ENCODE assay signal across 11 cellular contexts in genomic region chr22:44648821-44649566, GRCh38. TPM values are rescaled to one million over a fixed set of nuclear protein-coding genes. Genes with fewer than 3 reads are reported as not detected.
DNase-seq lines count a peak whose midpoint lies in the region; ATAC-seq, FAIRE-seq and TF ChIP-seq lines count a peak whose summit lies in the region.
"Had no signal": no experiment of that assay in that cellular context is flagged by ENCODE, and none has a peak within 500 bp of the region (broad histone marks: within the 10 kb centered on the region; RNA-seq: fewer than 3 reads in every experiment).

No MANE protein-coding gene starts in this region.

- H3K9me3 ChIP-seq in gastrocnemius medialis, result no peaks in the 10 kb centered on the region

- no peak for TF ChIP-seq POLR2A in gastrocnemius medialis (IDR thresholded peaks at IDR 0.05)

- H3K36me3 Mint-ChIP-seq in WTC11, result no peaks in the 10 kb centered on the region
- H3K36me3 Mint-ChIP-seq: activated CD4-positive, alpha-beta memory T cell treated with anti-CD3 and anti-CD28 coated beads for 36 hours had no signal

- in situ Hi-C loops in gastrocnemius medialis (cut with MboI; ENCODE audit: low sequenced_read_pairs in 4 of 4), result loop anchor here in 3 of 4 donors (25.0 kb wide), 2 partner anchors 662 to 1262 kb away; no protein-coding TSS in a partner anchor

- H3K4me1 ChIP-seq in gastrocnemius medialis, result peaks cover 0 to 15% of the 10 kb centered on the region in 2 donors
- H3K4me1 ChIP-seq: HAP-1 had no signal

- ATAC-seq in gastrocnemius medialis, result peak; percentile 55 to 82
- no peak for ATAC-seq in WTC11
- ATAC-seq in GM18867 (IDR thresholded peaks at IDR 0.05; ENCODE audit: unreplicated experiment), result no peak
- ATAC-seq in GM18858 (IDR thresholded peaks at IDR 0.05; ENCODE audit: unreplicated experiment), result no peak
- ATAC-seq in HG02623 (IDR thresholded peaks at IDR 0.05; ENCODE audit: unreplicated experiment), result no peak

- H3K4me1 Mint-ChIP-seq in WTC11, result no peaks in the 10 kb centered on the region

- H3K4me3 Mint-ChIP-seq in WTC11, result no peak overlapping the region
- H3K4me3 Mint-ChIP-seq: activated CD4-positive, alpha-beta memory T cell treated with anti-CD3 and anti-CD28 coated beads for 36 hours had no signal

- FAIRE-seq in bronchial epithelial cell (lab: Jason Lieb, UNC), result no peak

- peak overlapping the region in 1 of 4 donors; percentile 70 for H3K27ac ChIP-seq in gastrocnemius medialis
- H3K27ac ChIP-seq: SK-N-MC had no signal

- no peaks in the 10 kb centered on the region for H3K9me3 Mint-ChIP-seq in WTC11
- H3K9me3 Mint-ChIP-seq: activated CD4-positive, alpha-beta memory T cell treated with anti-CD3 and anti-CD28 coated beads for 36 hours had no signal

- no peak overlapping the region for H3K27ac Mint-ChIP-seq in WTC11
- H3K27ac Mint-ChIP-seq: activated CD4-positive, alpha-beta memory T cell treated with anti-CD3 and anti-CD28 coated beads for 36 hours had no signal

- H3K4me3 ChIP-seq in bronchial epithelial cell (ENCODE audit: low read depth, low read length), result no peak overlapping the region
- no peak overlapping the region for H3K4me3 ChIP-seq in gastrocnemius medialis
- H3K4me3 ChIP-seq: HAP-1, SK-N-MC had no signal

- peak; percentile 98 for DNase-seq in GM04503 (ENCODE audit: low read depth)
- DNase-seq in bronchial epithelial cell (ENCODE audit: low read depth), result peak; percentile 79
- peak; percentile 82 for DNase-seq in hepatic stellate cell (ENCODE audit: low spot score)
- peak in 1 of 2 donors; percentile 44 for DNase-seq in gastrocnemius medialis
- DNase-seq in WTC11 (ENCODE audit: low spot score), result no peak
- DNase-seq: activated CD4-positive, alpha-beta memory T cell treated with anti-CD3 and anti-CD28 coated beads for 36 hours had no signal

- POLR2A ChIA-PET in WTC11 (lab: Charles Lee), result no interaction called here

- no peaks in the 10 kb centered on the region; the same call in 1 of the 2 replicates for H3K27me3 Mint-ChIP-seq in WTC11 (ENCODE audit: low read depth)

- no peak for TF ChIP-seq CTCF in bronchial epithelial cell (IDR thresholded peaks at IDR 0.05; ENCODE audit: insufficient read depth, low read length, severe bottlenecking)
- TF ChIP-seq CTCF in gastrocnemius medialis (IDR thresholded peaks at IDR 0.05 in 4 of 5, conservative IDR thresholded peaks at IDR 0.05 in 1 of 5), result no peak
- no peak for TF ChIP-seq CTCF in WTC11 (IDR thresholded peaks at IDR 0.05)

- CTCF ChIA-PET in WTC11 (lab: Charles Lee), result no interaction called here

- intact Hi-C loops in gastrocnemius medialis (cut with DNase I; ENCODE audit: low total_unique reads), result no loop called here

- H3K27me3 ChIP-seq in bronchial epithelial cell (ENCODE audit: control insufficient read depth, insufficient read depth, low read length) (peaks cover 4% of the 10 kb centered on the region), gastrocnemius medialis (no peaks in the 10 kb centered on the region)

- no peaks in the 10 kb centered on the region for H3K36me3 ChIP-seq in bronchial epithelial cell (ENCODE audit: control insufficient read depth, insufficient read depth, low read length)
- H3K36me3 ChIP-seq in gastrocnemius medialis, result no peaks in the 10 kb centered on the region
- H3K36me3 ChIP-seq: HAP-1 had no signal

TF ChIP-seq in WTC11, 78 proteins besides CTCF, POLR2A, EP300 and RAD21 (continues in another document):
- TF ChIP-seq ZNF138 (CRISPR knock-in tag; conservative IDR thresholded peaks at IDR 0.05), result no peak
- TF ChIP-seq RELA (CRISPR knock-in tag; IDR thresholded peaks at IDR 0.05; ENCODE audit: borderline replicate concordance), result no peak
- no peak for TF ChIP-seq ZNF121 (CRISPR knock-in tag; IDR thresholded peaks at IDR 0.05)
- TF ChIP-seq STAT6 (CRISPR knock-in tag; conservative IDR thresholded peaks at IDR 0.05; ENCODE audit: low read depth), result no peak
- TF ChIP-seq JUN (CRISPR knock-in tag; IDR thresholded peaks at IDR 0.05), result no peak
- TF ChIP-seq IRF1 (CRISPR knock-in tag; IDR thresholded peaks at IDR 0.05), result no peak
- no peak for TF ChIP-seq GABPB1 (CRISPR knock-in tag; IDR thresholded peaks at IDR 0.05)
- TF ChIP-seq NR2C2 (CRISPR knock-in tag; IDR thresholded peaks at IDR 0.05), result no peak
- no peak for TF ChIP-seq CBFB (CRISPR knock-in tag; IDR thresholded peaks at IDR 0.05; ENCODE audit: low read depth)
- TF ChIP-seq SOX15 (CRISPR knock-in tag; IDR thresholded peaks at IDR 0.05), result no peak
- no peak for TF ChIP-seq RORB (CRISPR knock-in tag; IDR thresholded peaks at IDR 0.05)
- no peak for TF ChIP-seq E2F4 (CRISPR knock-in tag; IDR thresholded peaks at IDR 0.05; ENCODE audit: borderline replicate concordance, low read depth)
- no peak for TF ChIP-seq PREB (CRISPR knock-in tag; IDR thresholded peaks at IDR 0.05; ENCODE audit: borderline replicate concordance)
- no peak for TF ChIP-seq ATF3 (CRISPR knock-in tag; conservative IDR thresholded peaks at IDR 0.05)
- no peak for TF ChIP-seq CDX4 (CRISPR knock-in tag; IDR thresholded peaks at IDR 0.05; ENCODE audit: borderline replicate concordance)
- TF ChIP-seq ETV6 (CRISPR knock-in tag; IDR thresholded peaks at IDR 0.05), result no peak

RNA-seq across cellular contexts. Expression of gene PRR5, which starts 53.0 kb away (rescaled TPM):
- total RNA-seq in bronchial epithelial cell, result 6.3 and 14.0 TPM in 2 replicates
- total RNA-seq in gastrocnemius medialis, result 10 to 100 TPM in 1 of 4 donors, 1 to 10 TPM in 2, under 1 TPM in 1; 0.34 to 15.2 (median 1.3) TPM
- total RNA-seq in WTC11 (2021), result 12.3 to 15.6 TPM (median 13.6 TPM) in 3 replicates

Comparison
In these comparisons a context has a peak if more than half of its experiments do, and no peak if none do; other contexts are left out.
1. ATAC-seq: peak in gastrocnemius medialis (2 of 2); none in WTC11 (single experiment), GM18867 (single experiment), GM18858 (single experiment) and HG02623 (single experiment).